8 cellular contexts compared by ENCODE assay signal in genomic region chr17:58693208-58693607, GRCh38. TPM values are rescaled to one million over a fixed set of nuclear protein-coding genes. Genes with fewer than 3 reads are reported as not detected.
DNase-seq lines count a peak whose midpoint lies in the region; ATAC-seq and TF ChIP-seq lines count a peak whose summit lies in the region.

No MANE protein-coding gene starts in this region.

- peaks cover 4% of the 10 kb centered on the region; the same call in 1 of the 2 replicates for H3K36me3 ChIP-seq in HUES6 (ENCODE audit: control insufficient read depth, insufficient read depth, low read length)
- H3K36me3 ChIP-seq in muscle layer of duodenum (ENCODE audit: control insufficient read depth in 1 of 2, insufficient read depth in 2 of 2, low read length in 2 of 2): peaks cover 0 to 3% of the 10 kb centered on the region in 2 donors

- no peaks in the 10 kb centered on the region for H3K9me3 Mint-ChIP-seq in brain

- DNase-seq in AG10803 (ENCODE audit: low read depth) (peak; percentile 35), epidermal melanocyte (ENCODE audit: insufficient read length, low spot score) (no peak), amygdala (lab: John Stamatoyannopoulos, UW) (no peak)
- no peak for DNase-seq in NK-92 treated with Interleukin-12 subunit alpha and Interleukin-12 subunit beta, amount 100 ng/mL, for 24 hours (lab: John Stamatoyannopoulos, UW)

- H3K4me1 ChIP-seq in HUES6 (ENCODE audit: control insufficient read depth, insufficient read depth, low read length) (peaks cover 7% of the 10 kb centered on the region; the same call in 1 of the 2 replicates), muscle layer of duodenum (ENCODE audit: control insufficient read depth in 1 of 2, insufficient read depth in 2 of 2, low read length in 2 of 2) (peaks cover 6 to 12% of the 10 kb centered on the region in 2 donors)

- no peaks in the 10 kb centered on the region for H3K27me3 ChIP-seq in HUES6 (ENCODE audit: control insufficient read depth, insufficient read depth, low read length)
- no peaks in the 10 kb centered on the region for H3K27me3 ChIP-seq in muscle layer of duodenum (ENCODE audit: low read depth, low read length)

- peak overlapping the region; percentile 85 to 92 (median 88) for H3K4me3 Mint-ChIP-seq in brain

- no peak overlapping the region; the same call in 1 of the 2 replicates for H3K27ac ChIP-seq in HUES6 (ENCODE audit: low read depth, low read length)
- H3K27ac ChIP-seq in muscle layer of duodenum (ENCODE audit: low read length): peak overlapping the region; percentile 86

- no peaks in the 10 kb centered on the region for H3K27me3 Mint-ChIP-seq in brain

- H3K9ac ChIP-seq in HUES6 (ENCODE audit: low read length): peak overlapping the region; percentile 93

- H3K9me3 ChIP-seq in HUES6 (ENCODE audit: control insufficient read depth, insufficient read depth, low read depth, low read length) (no peaks in the 10 kb centered on the region), muscle layer of duodenum (ENCODE audit: control insufficient read depth in 1 of 2, low read length in 2 of 2) (no peaks in the 10 kb centered on the region)

- no peaks in the 10 kb centered on the region for H3K36me3 Mint-ChIP-seq in brain

- ATAC-seq in GM19023 (IDR thresholded peaks at IDR 0.05; ENCODE audit: unreplicated experiment): no peak

- H3K4me3 ChIP-seq in AG10803 (ENCODE audit: low read length) (peak overlapping the region; percentile 92), HUES6 (ENCODE audit: low read depth, low read length) (peak overlapping the region; percentile 76), muscle layer of duodenum (ENCODE audit: low read depth in 1 of 2, low read length in 2 of 2) (peak overlapping the region; percentile 78 to 92)

- peaks cover 30% of the 10 kb centered on the region for H3K4me1 Mint-ChIP-seq in brain

- TF ChIP-seq CTCF in AG10803 (conservative IDR thresholded peaks at IDR 0.05; ENCODE audit: low read length) (no peak), brain (conservative IDR thresholded peaks at IDR 0.05) (no peak)

- peak overlapping the region; percentile 30 to 92 (median 89) for H3K27ac Mint-ChIP-seq in brain

RNA-seq across cellular contexts. Expression of gene RAD51C, which starts 0.8 kb away (rescaled TPM):
- 39.5 TPM for polyA plus RNA-seq in brain (ENCODE audit: insufficient read depth, low read depth, low replicate concordance)

RNA-seq across cellular contexts. Expression of gene TEX14, which starts 1.4 kb away (rescaled TPM):
- polyA plus RNA-seq in brain (ENCODE audit: insufficient read depth, low read depth, low replicate concordance): 0.36 TPM
